Comparison of ENCODE assay signal across 26 cellular contexts in genomic region chr1:184497962-184498723, GRCh38.
A peak's percentile ranks its signal among the peaks of the same experiment; 100 is the strongest.
DNase-seq lines count a peak whose midpoint lies in the region; ATAC-seq and TF ChIP-seq lines count a peak whose summit lies in the region.
"Had no signal": no experiment of that assay in that cellular context is flagged by ENCODE, and none has a peak within 500 bp of the region (broad histone marks: within the 10 kb centered on the region; RNA-seq: fewer than 3 reads in every experiment).

No MANE protein-coding gene starts in this region.

- no peak overlapping the region for H3K9ac ChIP-seq in smooth muscle cell (ENCODE audit: low read depth)
- H3K9ac ChIP-seq: BLaER1 had no signal

- no peaks in the 10 kb centered on the region for H3K27me3 Mint-ChIP-seq in activated CD4-positive, alpha-beta T cell treated with anti-CD3 and anti-CD28 coated beads for 36 hours
- H3K27me3 Mint-ChIP-seq: activated B cell treated with CpG ODN at 0.5 μM for 24 hours; activated CD4-positive, alpha-beta memory T cell treated with anti-CD3 and anti-CD28 coated beads, Interleukin-2, amount 10 ng/mL, durations not matched to agents 7 days and 5 days had no signal

- peaks cover 3% of the 10 kb centered on the region for H3K4me1 Mint-ChIP-seq in activated CD4-positive, alpha-beta T cell treated with anti-CD3 and anti-CD28 coated beads for 36 hours
- H3K4me1 Mint-ChIP-seq: activated B cell treated with CpG ODN at 0.5 μM for 24 hours had no signal

- H3K4me3 Mint-ChIP-seq in activated CD4-positive, alpha-beta T cell treated with anti-CD3 and anti-CD28 coated beads for 36 hours = no peak overlapping the region
- H3K4me3 Mint-ChIP-seq: activated B cell treated with CpG ODN at 0.5 μM for 24 hours; activated CD4-positive, alpha-beta memory T cell treated with anti-CD3 and anti-CD28 coated beads, Interleukin-2, amount 10 ng/mL, durations not matched to agents 7 days and 5 days; immature natural killer cell; T-helper 1 cell treated with Interleukin-12 subunit alpha and Interleukin-12 subunit beta and Interleukin-4 antibody, amounts not matched to agents 30 μg/mL and 1 μg/mL, for 36 hours had no signal

- peak; percentile 7 for DNase-seq in DMS 273 (lab: John Stamatoyannopoulos, UW; ENCODE audit: unreplicated experiment)
- no peak for DNase-seq in DMS 273 treated with DMSO at 0.1 percent for 48 hours (lab: John Stamatoyannopoulos, UW)
- DNase-seq in WERI-Rb-1 = peak; percentile 81
- peak; percentile 61 for DNase-seq in iPS DF 19.7 (ENCODE audit: low read depth, low spot score)
- no peak for DNase-seq in smooth muscle cell (lab: John Stamatoyannopoulos, UW; ENCODE audit: unreplicated experiment)
- no peak for DNase-seq in activated CD4-positive, alpha-beta T cell treated with anti-CD3 and anti-CD28 coated beads for 36 hours
- DNase-seq in NCI-H2227 (lab: John Stamatoyannopoulos, UW; ENCODE audit: unreplicated experiment) = no peak
- DNase-seq in DMS114 treated with DMSO at 0.1 percent for 48 hours (lab: John Stamatoyannopoulos, UW; ENCODE audit: unreplicated experiment) = no peak
- DNase-seq: activated B cell treated with CpG ODN at 0.5 μM for 24 hours; activated CD4-positive, alpha-beta memory T cell treated with anti-CD3 and anti-CD28 coated beads, Interleukin-2, amount 10 ng/mL, durations not matched to agents 7 days and 5 days; activated naive CD4-positive, alpha-beta T cell; aorta; GF-D8; immature natural killer cell; Karpas-422; NCI-H1092 treated with DMSO at 0.1 percent for 48 hours; NCI-H2107; NCI-H526; nucleus accumbens; retina; SIG-M5; substantia nigra had no signal

- H3F3A ChIP-seq in smooth muscle cell (ENCODE audit: low read depth) = peaks cover 8% of the 10 kb centered on the region

- H3K4me2 ChIP-seq in smooth muscle cell = peak overlapping the region; percentile 10
- H3K4me2 ChIP-seq: BLaER1 had no signal

- ATAC-seq in activated CD4-positive, alpha-beta T cell treated with anti-CD3 and anti-CD28 coated beads for 36 hours = no peak
- ATAC-seq: GM12878 had no signal

- H3K36me3 Mint-ChIP-seq in activated CD4-positive, alpha-beta T cell treated with anti-CD3 and anti-CD28 coated beads for 36 hours (ENCODE audit: low read depth) = no peaks in the 10 kb centered on the region

- peaks cover 41% of the 10 kb centered on the region for H3K4me1 ChIP-seq in smooth muscle cell (ENCODE audit: low read depth)
- H3K4me1 ChIP-seq: BLaER1 had no signal

- H3K4me3 ChIP-seq in WERI-Rb-1 (ENCODE audit: low read depth, low read length) (no peak overlapping the region), smooth muscle cell (no peak overlapping the region)
- H3K4me3 ChIP-seq: BLaER1, GM12878 had no signal

- no peak overlapping the region for H3K27ac Mint-ChIP-seq in activated CD4-positive, alpha-beta T cell treated with anti-CD3 and anti-CD28 coated beads for 36 hours
- H3K27ac Mint-ChIP-seq: activated B cell treated with CpG ODN at 0.5 μM for 24 hours; activated CD4-positive, alpha-beta memory T cell treated with anti-CD3 and anti-CD28 coated beads, Interleukin-2, amount 10 ng/mL, durations not matched to agents 7 days and 5 days; immature natural killer cell; T-helper 1 cell treated with Interleukin-12 subunit alpha and Interleukin-12 subunit beta and Interleukin-4 antibody, amounts not matched to agents 30 μg/mL and 1 μg/mL, for 36 hours had no signal

- H3K79me2 ChIP-seq in smooth muscle cell (ENCODE audit: low read depth) = peaks cover 16% of the 10 kb centered on the region

- TF ChIP-seq CTCF in WERI-Rb-1 (IDR thresholded peaks at IDR 0.05; ENCODE audit: low read depth, low read length) = peak; percentile 38; the same call in 1 of the 2 replicates
- no peak for TF ChIP-seq CTCF in smooth muscle cell (IDR thresholded peaks at IDR 0.05; ENCODE audit: borderline replicate concordance, insufficient read depth, poor library complexity, severe bottlenecking)

- H3K9me3 ChIP-seq in WERI-Rb-1 (ENCODE audit: severe bottlenecking) (no peaks in the 10 kb centered on the region), smooth muscle cell (replicated peaks; ENCODE audit: low read depth) (no peaks in the 10 kb centered on the region)
- H3K9me3 ChIP-seq: BLaER1 had no signal

- no peaks in the 10 kb centered on the region for H3K9me3 Mint-ChIP-seq in activated CD4-positive, alpha-beta T cell treated with anti-CD3 and anti-CD28 coated beads for 36 hours (ENCODE audit: low read depth)
- H3K9me3 Mint-ChIP-seq: activated B cell treated with CpG ODN at 0.5 μM for 24 hours; activated CD4-positive, alpha-beta memory T cell treated with anti-CD3 and anti-CD28 coated beads, Interleukin-2, amount 10 ng/mL, durations not matched to agents 7 days and 5 days; immature natural killer cell; T-helper 1 cell treated with Interleukin-12 subunit alpha and Interleukin-12 subunit beta and Interleukin-4 antibody, amounts not matched to agents 30 μg/mL and 1 μg/mL, for 36 hours had no signal

- H3K27ac ChIP-seq in WERI-Rb-1 = peak overlapping the region; percentile 34
- peak overlapping the region; percentile 75 for H3K27ac ChIP-seq in smooth muscle cell (ENCODE audit: low read depth)
- H3K27ac ChIP-seq: 22Rv1, BLaER1 had no signal

- POLR2A ChIA-PET in activated CD4-positive, alpha-beta T cell treated with anti-CD3 and anti-CD28 coated beads for 36 hours (lab: Charles Lee) = no interaction called here

- intact Hi-C loops in activated CD4-positive, alpha-beta T cell treated with anti-CD3 and anti-CD28 coated beads for 36 hours (cut with DNase I, micrococcal nuclease) = no loop called here

- 50% methylated on average over 10 of the region's 10 CpGs for whole genome bisulfite sequencing in smooth muscle cell (ENCODE audit: low lambda C conversion rate)

- H3K27me3 ChIP-seq in WERI-Rb-1 (ENCODE audit: insufficient read depth, low read depth, severe bottlenecking) = no peaks in the 10 kb centered on the region
- H3K27me3 ChIP-seq in smooth muscle cell (ENCODE audit: low read depth) = no peaks in the 10 kb centered on the region
- H3K27me3 ChIP-seq: BLaER1 had no signal

- H4K20me1 ChIP-seq in smooth muscle cell (ENCODE audit: low read depth) = peaks cover 7% of the 10 kb centered on the region
- H4K20me1 ChIP-seq: BLaER1 had no signal

- CTCF ChIA-PET in activated CD4-positive, alpha-beta T cell treated with anti-CD3 and anti-CD28 coated beads for 36 hours (lab: Charles Lee) = interaction anchor here (1.5 kb wide), 1 partner anchor 19 kb away, joined by 4 read pairs; no protein-coding TSS in a partner anchor

- H3K36me3 ChIP-seq in WERI-Rb-1 (no peaks in the 10 kb centered on the region), smooth muscle cell (ENCODE audit: low read depth) (no peaks in the 10 kb centered on the region)
- H3K36me3 ChIP-seq: BLaER1 had no signal

- H2AFZ ChIP-seq in smooth muscle cell (ENCODE audit: low read depth) = no peak overlapping the region

Comparison
In these comparisons a context has a peak if more than half of its experiments do, and no peak if none do; other contexts are left out.
1. DNase-seq: peak in DMS 273 (single experiment), WERI-Rb-1 (single experiment) and iPS DF 19.7 (single experiment); none in DMS 273 treated with DMSO at 0.1 percent for 48 hours (single experiment), smooth muscle cell (single experiment), activated CD4-positive, alpha-beta T cell treated with anti-CD3 and anti-CD28 coated beads for 36 hours (single experiment), NCI-H2227 (single experiment) and DMS114 treated with DMSO at 0.1 percent for 48 hours (single experiment).